ENCODE assay signal across 19 cellular contexts in the genomic region with DNA sequence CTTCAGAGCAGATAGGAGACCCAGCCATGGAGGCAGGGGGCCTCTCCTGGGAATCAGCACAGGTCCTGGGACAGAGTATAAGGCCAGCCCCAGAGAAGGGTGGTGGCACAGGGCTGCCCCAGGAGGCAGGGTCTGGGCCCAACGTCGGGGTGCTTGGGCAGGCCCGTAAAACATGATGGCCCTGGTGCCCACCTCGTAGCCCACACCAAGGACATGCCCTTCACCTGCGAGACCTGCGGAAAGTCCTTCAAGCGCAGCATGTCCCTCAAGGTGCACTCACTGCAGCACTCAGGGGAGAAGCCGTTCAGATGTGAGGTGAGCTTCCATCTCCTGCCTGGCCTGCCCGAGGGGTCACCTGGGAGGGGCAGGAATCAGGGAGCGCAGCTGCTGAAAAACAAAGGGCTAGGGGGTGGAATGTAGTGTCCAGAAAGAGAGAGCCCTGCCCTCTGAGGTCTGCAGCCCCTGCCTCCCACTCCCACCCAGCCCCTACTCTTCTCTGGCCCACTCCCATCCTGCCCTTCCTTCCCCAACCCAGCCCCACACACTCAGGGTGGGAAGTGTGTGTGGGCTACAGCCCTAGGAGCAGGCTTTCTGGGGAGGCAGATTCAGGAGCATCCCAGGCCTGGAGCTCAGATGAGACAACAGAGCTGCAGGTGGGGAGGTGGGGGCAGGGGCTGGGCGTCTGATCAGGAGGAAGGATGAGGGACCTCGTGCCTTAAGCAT. TPM values are rescaled to one million over a fixed set of nuclear protein-coding genes. Genes with fewer than 3 reads are reported as not detected.
DNase-seq lines count a peak whose midpoint lies in the region; ATAC-seq and TF ChIP-seq lines count a peak whose summit lies in the region.
"Had no signal": no experiment of that assay in that cellular context is flagged by ENCODE, and none has a peak within 500 bp of the region (broad histone marks: within the 10 kb centered on the region; RNA-seq: fewer than 3 reads in every experiment).

No MANE protein-coding gene starts in this region.

- no peaks in the 10 kb centered on the region for H3K27me3 Mint-ChIP-seq in activated CD4-positive, alpha-beta memory T cell treated with anti-CD3 and anti-CD28 coated beads, Interleukin-2, amount 10 ng/mL, durations not matched to agents 7 days and 5 days
- H3K27me3 Mint-ChIP-seq in activated CD4-positive, alpha-beta memory T cell treated with anti-CD3 and anti-CD28 coated beads for 36 hours: no peaks in the 10 kb centered on the region
- peaks cover 3% of the 10 kb centered on the region for H3K27me3 Mint-ChIP-seq in endodermal cell (ENCODE audit: insufficient read depth)

- BruUV-seq in A673 (replicated peaks; lab: Mats Ljungman, UMichigan): no TSS peak

- H3K4me1 ChIP-seq in endodermal cell (ENCODE audit: control insufficient read depth, insufficient read depth, low read length): no peaks in the 10 kb centered on the region
- H3K4me1 ChIP-seq in psoas muscle: peaks cover 50% of the 10 kb centered on the region
- H3K4me1 ChIP-seq in testis: peaks cover 20% of the 10 kb centered on the region
- no peaks in the 10 kb centered on the region for H3K4me1 ChIP-seq in A673 (ENCODE audit: insufficient read depth, low read length, poor library complexity, severe bottlenecking)
- H3K4me1 ChIP-seq: Caco-2 had no signal

- no peaks in the 10 kb centered on the region for H3K36me3 Mint-ChIP-seq in activated CD4-positive, alpha-beta memory T cell treated with anti-CD3 and anti-CD28 coated beads, Interleukin-2, amount 10 ng/mL, durations not matched to agents 7 days and 5 days (ENCODE audit: low read depth)
- H3K36me3 Mint-ChIP-seq in activated CD4-positive, alpha-beta memory T cell treated with anti-CD3 and anti-CD28 coated beads for 36 hours: no peaks in the 10 kb centered on the region
- H3K36me3 Mint-ChIP-seq in endodermal cell (ENCODE audit: low read depth): no peaks in the 10 kb centered on the region

- H3K4me3 ChIP-seq in endodermal cell (ENCODE audit: low read length) (no peak overlapping the region), psoas muscle (no peak overlapping the region), testis (no peak overlapping the region), A673 (ENCODE audit: low read depth, low read length, poor library complexity, severe bottlenecking) (no peak overlapping the region)
- H3K4me3 ChIP-seq: GM23248 had no signal

- WGBS in endodermal cell (ENCODE audit: insufficient coverage in 1 of 2, insufficient read length in 1 of 2), 2 experiments: 93 to 97% methylated on average over 10 to 12 of the region's 12 CpGs
- 84 to 94% (median 85%) methylated on average over 11 to 12 of the region's 12 CpGs for WGBS in psoas muscle, 3 donors
- WGBS in testis, 2 donors: 85 to 86% methylated on average over 6 to 12 of the region's 12 CpGs

- POLR2A ChIA-PET in activated CD4-positive, alpha-beta memory T cell treated with anti-CD3 and anti-CD28 coated beads, Interleukin-2, amount 10 ng/mL, durations not matched to agents 7 days and 5 days (lab: Charles Lee): interaction anchor here (1.2 kb wide), 1 partner anchor 141 kb away, joined by 3 read pairs; the partner anchor contains the start of gene HIGD1A
- POLR2A ChIA-PET in activated CD4-positive, alpha-beta memory T cell treated with anti-CD3 and anti-CD28 coated beads for 36 hours (lab: Charles Lee): no interaction called here
- POLR2A ChIA-PET in A673 (lab: Charles Lee; ENCODE audit: low non-redundant PET): no interaction called here

- no peaks in the 10 kb centered on the region for H3K4me1 Mint-ChIP-seq in activated CD4-positive, alpha-beta memory T cell treated with anti-CD3 and anti-CD28 coated beads, Interleukin-2, amount 10 ng/mL, durations not matched to agents 7 days and 5 days
- H3K4me1 Mint-ChIP-seq in activated CD4-positive, alpha-beta memory T cell treated with anti-CD3 and anti-CD28 coated beads for 36 hours (ENCODE audit: low read depth): no peaks in the 10 kb centered on the region
- H3K4me1 Mint-ChIP-seq in endodermal cell: peaks cover 9% of the 10 kb centered on the region

- H3K9me3 Mint-ChIP-seq in activated CD4-positive, alpha-beta memory T cell treated with anti-CD3 and anti-CD28 coated beads, Interleukin-2, amount 10 ng/mL, durations not matched to agents 7 days and 5 days: no peaks in the 10 kb centered on the region
- H3K9me3 Mint-ChIP-seq in activated CD4-positive, alpha-beta memory T cell treated with anti-CD3 and anti-CD28 coated beads for 36 hours: no peaks in the 10 kb centered on the region
- H3K9me3 Mint-ChIP-seq in endodermal cell: no peaks in the 10 kb centered on the region

- no peak overlapping the region for H3K27ac Mint-ChIP-seq in activated CD4-positive, alpha-beta memory T cell treated with anti-CD3 and anti-CD28 coated beads, Interleukin-2, amount 10 ng/mL, durations not matched to agents 7 days and 5 days
- H3K27ac Mint-ChIP-seq in activated CD4-positive, alpha-beta memory T cell treated with anti-CD3 and anti-CD28 coated beads for 36 hours: no peak overlapping the region
- H3K27ac Mint-ChIP-seq in endodermal cell: no peak overlapping the region

- H3K27ac ChIP-seq in endodermal cell (ENCODE audit: low read depth, low read length): no peak overlapping the region
- peak overlapping the region; percentile 65 for H3K27ac ChIP-seq in psoas muscle
- no peak overlapping the region for H3K27ac ChIP-seq in testis
- no peak overlapping the region for H3K27ac ChIP-seq in A673 (ENCODE audit: low read depth, low read length, poor library complexity, severe bottlenecking)
- H3K27ac ChIP-seq: 22Rv1, C4-2B, GM23248 had no signal

- peak; percentile 8 for DNase-seq in activated CD4-positive, alpha-beta memory T cell treated with anti-CD3 and anti-CD28 coated beads, Interleukin-2, amount 10 ng/mL, durations not matched to agents 7 days and 5 days
- no peak for DNase-seq in activated CD4-positive, alpha-beta memory T cell treated with anti-CD3 and anti-CD28 coated beads for 36 hours
- peak; percentile 7 for DNase-seq in GM03348 (ENCODE audit: low spot score)
- peak; percentile 31 for DNase-seq in endodermal cell
- DNase-seq in psoas muscle: no peak
- no peak for DNase-seq in GM19240 (ENCODE audit: insufficient read length, low spot score)
- DNase-seq in testis: no peak
- no peak for DNase-seq in A673 (ENCODE audit: low spot score)
- DNase-seq: Caco-2; DMS153; GM23248; NCI-H187 treated with DMSO at 0.1 percent for 48 hours; NCI-H446 treated with DMSO at 0.1 percent for 48 hours; NK-92 treated with Interleukin-12 subunit alpha and Interleukin-12 subunit beta, amount 100 ng/mL, for 24 hours; SIG-M5 had no signal

- intact Hi-C loops in activated CD4-positive, alpha-beta memory T cell treated with anti-CD3 and anti-CD28 coated beads for 36 hours (cut with micrococcal nuclease): no loop called here
- intact Hi-C loops in psoas muscle (cut with DNase I) (no loop called here), testis (cut with DNase I; ENCODE audit: low total_unique reads) (loop anchor here (10.0 kb wide), 1 partner anchor 648 kb away; no protein-coding TSS in a partner anchor), A673 (cut with micrococcal nuclease; ENCODE audit: unreplicated experiment) (no loop called here)

- CTCF ChIA-PET in activated CD4-positive, alpha-beta memory T cell treated with anti-CD3 and anti-CD28 coated beads, Interleukin-2, amount 10 ng/mL, durations not matched to agents 7 days and 5 days (lab: Charles Lee): interaction anchor here (4.2 kb wide), 1 partner anchor 82 kb away, joined by 24 read pairs; no protein-coding TSS in a partner anchor
- CTCF ChIA-PET in activated CD4-positive, alpha-beta memory T cell treated with anti-CD3 and anti-CD28 coated beads for 36 hours (lab: Charles Lee): interaction anchor here (0.9 kb wide), 1 partner anchor 82 kb away, joined by 3 read pairs; no protein-coding TSS in a partner anchor
- CTCF ChIA-PET in A673 (lab: Charles Lee): no interaction called here

- no peak for TF ChIP-seq CTCF in endodermal cell (conservative IDR thresholded peaks at IDR 0.05)
- TF ChIP-seq CTCF in psoas muscle (IDR thresholded peaks at IDR 0.05): no peak
- TF ChIP-seq CTCF in testis (IDR thresholded peaks at IDR 0.05): no peak
- no peak for TF ChIP-seq CTCF in A673 (conservative IDR thresholded peaks at IDR 0.05; ENCODE audit: low read depth, low read length)

- no peak for TF ChIP-seq POLR2A in testis (IDR thresholded peaks at IDR 0.05)

- no peak overlapping the region for H3K9ac ChIP-seq in endodermal cell (ENCODE audit: extremely low read depth, low read length, poor library complexity, severe bottlenecking)
- H3K9ac ChIP-seq: GM23248 had no signal

- H3K36me3 ChIP-seq in endodermal cell (ENCODE audit: control insufficient read depth, insufficient read depth, low read length) (no peaks in the 10 kb centered on the region), psoas muscle (ENCODE audit: insufficient read depth in 1 of 2, low read depth in 1 of 2) (peaks cover 0 to 32% of the 10 kb centered on the region in 2 donors), testis (ENCODE audit: low read depth, missing control alignments) (no peaks in the 10 kb centered on the region), A673 (ENCODE audit: insufficient read depth, low read length, poor library complexity, severe bottlenecking) (peaks cover 3% of the 10 kb centered on the region)

- ATAC-seq in psoas muscle: no peak

- no peak overlapping the region for H3K4me3 Mint-ChIP-seq in activated CD4-positive, alpha-beta memory T cell treated with anti-CD3 and anti-CD28 coated beads, Interleukin-2, amount 10 ng/mL, durations not matched to agents 7 days and 5 days
- no peak overlapping the region for H3K4me3 Mint-ChIP-seq in activated CD4-positive, alpha-beta memory T cell treated with anti-CD3 and anti-CD28 coated beads for 36 hours
- no peak overlapping the region for H3K4me3 Mint-ChIP-seq in endodermal cell

- H3K9me3 ChIP-seq in endodermal cell (ENCODE audit: control insufficient read depth, low read length): no peaks in the 10 kb centered on the region
- no peaks in the 10 kb centered on the region for H3K9me3 ChIP-seq in psoas muscle
- H3K9me3 ChIP-seq in testis: no peaks in the 10 kb centered on the region
- H3K9me3 ChIP-seq in A673 (ENCODE audit: low read depth, low read length, poor library complexity, severe bottlenecking): no peaks in the 10 kb centered on the region
- H3K9me3 ChIP-seq: Caco-2 had no signal

- H3K27me3 ChIP-seq in endodermal cell (ENCODE audit: control insufficient read depth, insufficient read depth, low read length, poor library complexity, severe bottlenecking): no peaks in the 10 kb centered on the region
- H3K27me3 ChIP-seq in psoas muscle (ENCODE audit: insufficient read depth in 3 of 3, low read length in 2 of 3): no peaks in the 10 kb centered on the region
- H3K27me3 ChIP-seq in testis: no peaks in the 10 kb centered on the region
- no peaks in the 10 kb centered on the region for H3K27me3 ChIP-seq in A673 (replicated peaks; ENCODE audit: insufficient read depth, low read depth, low read length, poor library complexity)

RNA-seq across cellular contexts. Expression of gene ZBTB47, which starts 9.5 kb away (rescaled TPM):
- total RNA-seq in activated CD4-positive, alpha-beta memory T cell treated with anti-CD3 and anti-CD28 coated beads, Interleukin-2, amount 10 ng/mL, durations not matched to agents 7 days and 5 days: 1 to 10 TPM in 1 of 2 experiments, under 1 TPM in 1; 0.93 to 1.1 TPM
- total RNA-seq in activated CD4-positive, alpha-beta memory T cell treated with anti-CD3 and anti-CD28 coated beads for 36 hours: 1 to 10 TPM; 1.0 to 1.1 TPM
- total RNA-seq in endodermal cell: 1 to 10 TPM; 4.6 to 7.2 TPM
- 7.1 TPM for polyA plus RNA-seq in endodermal cell (2013, experiment 1 of 2)
- polyA plus RNA-seq in endodermal cell (2013, experiment 2 of 2): 6.2 TPM
- 100 to 1,000 TPM in 2 of 4 donors, 10 to 100 TPM in 2; 87.2 to 151 (median 110) TPM for total RNA-seq in psoas muscle
- polyA plus RNA-seq in psoas muscle: 10 to 100 TPM; 41.6 to 90.3 (median 72.6) TPM
- 10 to 100 TPM; 16.7 to 22.8 TPM for total RNA-seq in testis
- polyA plus RNA-seq in testis (ENCODE audit: insufficient read depth, low read depth, low replicate concordance): 18.1 TPM
- 4.4 and 4.5 TPM in 2 replicates for total RNA-seq in A673 (2021)

RNA-seq across cellular contexts. Expression of gene KLHL40, which starts 22.4 kb away (rescaled TPM):
- not detected for total RNA-seq in activated CD4-positive, alpha-beta memory T cell treated with anti-CD3 and anti-CD28 coated beads, Interleukin-2, amount 10 ng/mL, durations not matched to agents 7 days and 5 days
- total RNA-seq in activated CD4-positive, alpha-beta memory T cell treated with anti-CD3 and anti-CD28 coated beads for 36 hours: not detected
- total RNA-seq in endodermal cell: not detected
- 0.21 TPM for polyA plus RNA-seq in endodermal cell (2013, experiment 1 of 2)
- 0.21 TPM for polyA plus RNA-seq in endodermal cell (2013, experiment 2 of 2)
- total RNA-seq in psoas muscle: 100 to 1,000 TPM; 241 to 923 (median 381) TPM
- 100 to 1,000 TPM; 306 to 822 (median 392) TPM for polyA plus RNA-seq in psoas muscle
- total RNA-seq in testis: 1 to 10 TPM in 1 of 2 donors, under 1 TPM in 1; 0.62 to 3.1 TPM
- 3.2 TPM for polyA plus RNA-seq in testis (ENCODE audit: insufficient read depth, low read depth, low replicate concordance)
- total RNA-seq in A673 (2021): not detected in 2 replicates
- total RNA-seq: Caco-2, GM23248, OCI-LY7, RPMI7951 had no signal
- polyA plus RNA-seq: GM23248 had no signal

RNA-seq across cellular contexts. Expression of gene HHATL, which starts 39.6 kb away (rescaled TPM):
- total RNA-seq in activated CD4-positive, alpha-beta memory T cell treated with anti-CD3 and anti-CD28 coated beads, Interleukin-2, amount 10 ng/mL, durations not matched to agents 7 days and 5 days: under 1 TPM in 1 of 2 experiments, not detected in 1; 0.25 TPM
- total RNA-seq in activated CD4-positive, alpha-beta memory T cell treated with anti-CD3 and anti-CD28 coated beads for 36 hours: not detected
- not detected for total RNA-seq in endodermal cell
- polyA plus RNA-seq in endodermal cell (2013, experiment 1 of 2): not detected
- not detected for polyA plus RNA-seq in endodermal cell (2013, experiment 2 of 2)
- total RNA-seq in psoas muscle: 100 to 1,000 TPM; 157 to 276 (median 212) TPM
- polyA plus RNA-seq in psoas muscle: 100 to 1,000 TPM in 1 of 3 donors, 10 to 100 TPM in 2; 37.0 to 188 (median 50.4) TPM
- total RNA-seq in testis: 1 to 10 TPM; 6.4 to 7.2 TPM
- 6.1 TPM for polyA plus RNA-seq in testis (ENCODE audit: insufficient read depth, low read depth, low replicate concordance)
- not detected in 2 replicates for total RNA-seq in A673 (2021)
- total RNA-seq: Caco-2, GM23248, OCI-LY7, RPMI7951 had no signal
- polyA plus RNA-seq: GM23248 had no signal

Comparison
In these comparisons a context has a peak if more than half of its experiments do, and no peak if none do; other contexts are left out.
1. DNase-seq: peak in activated CD4-positive, alpha-beta memory T cell treated with anti-CD3 and anti-CD28 coated beads, Interleukin-2, amount 10 ng/mL, durations not matched to agents 7 days and 5 days (single experiment), GM03348 (single experiment) and endodermal cell (single experiment); none in activated CD4-positive, alpha-beta memory T cell treated with anti-CD3 and anti-CD28 coated beads for 36 hours (single experiment), psoas muscle (0 of 2), GM19240 (single experiment), testis (single experiment) and A673 (single experiment).
2. RNA of gene KLHL40, which starts 22.4 kb away (total RNA-seq): 241 to 923 TPM in psoas muscle; 0.62 to 3.1 TPM in testis, not detected in activated CD4-positive, alpha-beta memory T cell treated with anti-CD3 and anti-CD28 coated beads for 36 hours, not detected in activated CD4-positive, alpha-beta memory T cell treated with anti-CD3 and anti-CD28 coated beads, Interleukin-2, amount 10 ng/mL, durations not matched to agents 7 days and 5 days, not detected in endodermal cell and not detected in A673; every median in the first group is over 10 times any median in the second.
3. RNA of gene HHATL, which starts 39.6 kb away (total RNA-seq): 157 to 276 TPM in psoas muscle; 6.4 to 7.2 TPM in testis, 0.25 TPM in activated CD4-positive, alpha-beta memory T cell treated with anti-CD3 and anti-CD28 coated beads, Interleukin-2, amount 10 ng/mL, durations not matched to agents 7 days and 5 days, not detected in activated CD4-positive, alpha-beta memory T cell treated with anti-CD3 and anti-CD28 coated beads for 36 hours, not detected in endodermal cell and not detected in A673; every median in the first group is over 10 times any median in the second.